15 cellular contexts compared by ENCODE assay signal in the genomic region with DNA sequence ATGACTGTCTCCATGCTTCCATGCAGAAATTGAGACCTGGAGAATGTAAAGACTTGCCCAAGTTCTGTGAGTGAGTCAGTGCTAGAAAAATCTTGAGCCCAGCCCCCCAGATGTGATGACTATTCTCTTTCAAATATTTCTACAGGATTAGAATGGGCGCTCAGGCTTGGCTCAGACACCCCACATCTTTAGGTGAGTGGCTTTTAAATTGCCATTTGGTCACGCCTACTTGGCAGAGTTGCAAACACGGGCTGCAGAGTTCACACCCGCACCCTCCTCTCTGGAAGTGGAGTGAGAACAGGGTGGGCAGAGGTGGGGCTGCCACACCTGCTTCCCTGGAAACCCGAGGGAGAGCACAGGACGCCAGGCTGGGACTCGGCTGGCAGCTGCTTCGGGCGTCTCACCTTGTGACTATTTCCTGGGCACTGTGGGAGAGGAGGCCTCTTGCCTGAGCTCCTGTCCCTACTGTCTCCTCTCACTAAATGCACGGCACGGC. TPM values are rescaled to one million over a fixed set of nuclear protein-coding genes. Genes with fewer than 3 reads are reported as not detected.
A peak's percentile ranks its signal among the peaks of the same experiment; 100 is the strongest.
DNase-seq lines count a peak whose midpoint lies in the region; ATAC-seq and TF ChIP-seq lines count a peak whose summit lies in the region.
"Had no signal": no experiment of that assay in that cellular context is flagged by ENCODE, and none has a peak within 500 bp of the region (broad histone marks: within the 10 kb centered on the region; RNA-seq: fewer than 3 reads in every experiment).

No MANE protein-coding gene starts in this region.

- no peaks in the 10 kb centered on the region for H3K27me3 ChIP-seq in RWPE2 (ENCODE audit: insufficient read depth, poor library complexity, severe bottlenecking)
- H3K27me3 ChIP-seq in tibial artery = peaks cover 0 to 2% of the 10 kb centered on the region in 2 donors
- H3K27me3 ChIP-seq: BLaER1 treated with 17β-estradiol and CSF1 and Interleukin-3, amounts not matched to agents 10 nM and 100 nM had no signal

- H3K4me3 ChIP-seq in RWPE2 (ENCODE audit: severe bottlenecking) (no peak overlapping the region), tibial artery (no peak overlapping the region)
- H3K4me3 ChIP-seq: BLaER1 treated with 17β-estradiol and CSF1 and Interleukin-3, amounts not matched to agents 10 nM and 100 nM had no signal

- ATAC-seq in RWPE2 (ENCODE audit: low read depth) (peak; percentile 96), GM21737 (IDR thresholded peaks at IDR 0.05; ENCODE audit: unreplicated experiment) (no peak), GM21576 (IDR thresholded peaks at IDR 0.05; ENCODE audit: unreplicated experiment) (no peak), HG03460 (IDR thresholded peaks at IDR 0.05; ENCODE audit: unreplicated experiment) (no peak)

- peak; percentile 92 for DNase-seq in A172 (ENCODE audit: low spot score)
- peak; percentile 83 for DNase-seq in HPDE6-E6E7 (ENCODE audit: extremely low spot score)
- peak; percentile 94 for DNase-seq in RWPE2 (ENCODE audit: low spot score)
- no peak for DNase-seq in glutamatergic neuron
- no peak for DNase-seq in tibial artery
- DNase-seq: activated CD4-positive, alpha-beta memory T cell treated with anti-CD3 and anti-CD28 coated beads for 36 hours; amygdala; RPMI8226; stimulated activated CD8-positive, alpha-beta memory T cell treated with anti-CD3 and anti-CD28 coated beads, Interleukin-4, amount 100 ng/mL, for 48 hours had no signal

- peaks cover 16% of the 10 kb centered on the region for H3K4me1 ChIP-seq in RWPE2 (ENCODE audit: insufficient read depth, poor library complexity, severe bottlenecking)
- no peaks in the 10 kb centered on the region for H3K4me1 ChIP-seq in tibial artery
- H3K4me1 ChIP-seq: parathyroid adenoma had no signal

- H3K27me3 Mint-ChIP-seq in glutamatergic neuron (ENCODE audit: unreplicated experiment) = peaks cover 5% of the 10 kb centered on the region

- H3K9me3 Mint-ChIP-seq in glutamatergic neuron (ENCODE audit: unreplicated experiment) = peaks cover 8% of the 10 kb centered on the region

- H3K4me1 Mint-ChIP-seq in glutamatergic neuron (ENCODE audit: low read depth, unreplicated experiment) = peaks cover 45% of the 10 kb centered on the region

- H3K36me3 ChIP-seq in RWPE2 (ENCODE audit: low read depth) = no peaks in the 10 kb centered on the region
- no peaks in the 10 kb centered on the region for H3K36me3 ChIP-seq in tibial artery

- intact Hi-C loops in tibial artery (cut with DNase I; ENCODE audit: low total_unique reads) = no loop called here

- TF ChIP-seq CTCF in RWPE2 (IDR thresholded peaks at IDR 0.05; ENCODE audit: poor library complexity, severe bottlenecking) = no peak
- no peak for TF ChIP-seq CTCF in glutamatergic neuron (IDR thresholded peaks at IDR 0.05; ENCODE audit: partially characterized antibody, unreplicated experiment)
- no peak for TF ChIP-seq CTCF in tibial artery (IDR thresholded peaks at IDR 0.05)

- H3K36me3 Mint-ChIP-seq in glutamatergic neuron (ENCODE audit: unreplicated experiment) = peaks cover 8% of the 10 kb centered on the region

- H3K27ac ChIP-seq in RWPE2 (ENCODE audit: poor library complexity, severe bottlenecking) (peak overlapping the region; percentile 67), tibial artery (no peak overlapping the region)
- H3K27ac ChIP-seq: BLaER1 treated with 17β-estradiol and CSF1 and Interleukin-3, amounts not matched to agents 10 nM and 100 nM; KMS-11; parathyroid adenoma had no signal

- H3K9me3 ChIP-seq in RWPE2 (ENCODE audit: severe bottlenecking) (no peaks in the 10 kb centered on the region), tibial artery (peaks cover 0 to 16% (median 13%) of the 10 kb centered on the region in 3 donors)

- peak overlapping the region; percentile 12 for H3K27ac Mint-ChIP-seq in glutamatergic neuron (ENCODE audit: unreplicated experiment)
- H3K27ac Mint-ChIP-seq: activated CD4-positive, alpha-beta memory T cell treated with anti-CD3 and anti-CD28 coated beads for 36 hours had no signal

- H3K4me3 Mint-ChIP-seq in glutamatergic neuron (ENCODE audit: unreplicated experiment) = no peak overlapping the region
- H3K4me3 Mint-ChIP-seq: activated CD4-positive, alpha-beta memory T cell treated with anti-CD3 and anti-CD28 coated beads for 36 hours had no signal

RNA-seq across cellular contexts. Expression of a gene that starts 37.6 kb away (rescaled TPM):
- total RNA-seq in A172 (2014; rRNA removed; shearing (Covaris generic)) = 0.31 TPM in 1 of 2 replicates, not detected in the other
- total RNA-seq in glutamatergic neuron (ENCODE audit: unreplicated experiment) = not detected
- total RNA-seq: activated CD4-positive, alpha-beta memory T cell treated with anti-CD3 and anti-CD28 coated beads for 36 hours had no signal

Comparison
In these comparisons a context has a peak if more than half of its experiments do, and no peak if none do; other contexts are left out.
1. DNase-seq: peak in A172 (single experiment), HPDE6-E6E7 (single experiment) and RWPE2 (single experiment); none in glutamatergic neuron (single experiment) and tibial artery (0 of 2).